8 cellular contexts compared by ENCODE assay signal in the genomic region with DNA sequence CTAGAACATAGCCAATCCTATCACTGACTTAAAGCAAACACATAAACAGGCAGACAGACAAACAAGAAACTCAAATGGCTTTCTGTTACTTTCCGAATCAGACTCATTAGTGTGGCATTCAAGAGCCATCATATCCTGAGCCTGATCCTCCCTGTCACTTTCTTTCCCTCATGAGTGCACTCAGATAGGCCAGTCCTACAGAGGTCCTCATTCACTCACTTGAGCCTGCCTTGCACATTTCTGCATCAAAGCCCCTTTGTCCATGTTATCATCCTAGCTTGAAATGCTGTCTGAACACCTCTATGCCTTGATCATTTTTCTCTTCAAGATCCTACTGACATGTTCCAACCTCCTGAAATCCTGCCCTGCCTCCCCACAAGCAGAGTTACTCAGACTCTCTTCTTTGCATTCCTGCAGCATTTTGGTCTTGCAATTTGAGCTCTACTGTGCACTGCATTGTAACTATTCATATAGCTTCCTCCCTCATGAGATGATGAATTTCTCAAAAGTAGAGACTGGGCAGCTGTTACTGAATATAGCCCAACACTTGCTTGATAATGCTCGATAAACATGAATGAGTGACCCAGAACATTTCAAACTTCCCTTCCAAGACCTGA.
A peak's percentile ranks its signal among the peaks of the same experiment; 100 is the strongest.
DNase-seq lines count a peak whose midpoint lies in the region; ATAC-seq and TF ChIP-seq lines count a peak whose summit lies in the region.

No MANE protein-coding gene starts in this region.

- H3K27ac ChIP-seq in GM23248 = no peak overlapping the region
- H3K27ac ChIP-seq in OCI-LY7 (ENCODE audit: low read depth, low read length, poor library complexity, severe bottlenecking) = peak overlapping the region; percentile 98
- peak overlapping the region; percentile 62 for H3K27ac ChIP-seq in lower lobe of right lung

- no peak overlapping the region for H3K27ac Mint-ChIP-seq in activated CD8-positive, alpha-beta memory T cell treated with anti-CD3 and anti-CD28 coated beads, Interleukin-2, amount 10 ng/mL, durations not matched to agents 7 days and 5 days
- no peak overlapping the region for H3K27ac Mint-ChIP-seq in activated T-cell treated with anti-CD3 and anti-CD28 coated beads, Interleukin-2, amount 50 U/mL, for 72 hours

- peak overlapping the region; percentile 24 for H3K4me2 ChIP-seq in GM23248 (ENCODE audit: unreplicated experiment)
- peak overlapping the region; percentile 71 for H3K4me2 ChIP-seq in OCI-LY7 (ENCODE audit: low read length)

- H3K27me3 ChIP-seq in GM23248 (replicated peaks; ENCODE audit: insufficient read depth) (no peaks in the 10 kb centered on the region), lower lobe of right lung (ENCODE audit: low read depth) (no peaks in the 10 kb centered on the region)

- intact Hi-C loops in OCI-LY7 (cut with micrococcal nuclease; ENCODE audit: unreplicated experiment) (loop anchor here (1.0 kb wide), 7 partner anchors 11 to 246 kb away; no protein-coding TSS in a partner anchor), lower lobe of right lung (cut with DNase I) (loop anchor here (10.0 kb wide), 1 partner anchor 248 kb away; no protein-coding TSS in a partner anchor)

- H3K4me1 ChIP-seq in GM23248 (ENCODE audit: insufficient read depth) (peaks cover 45% of the 10 kb centered on the region), OCI-LY7 (ENCODE audit: insufficient read depth, low read length, poor library complexity, severe bottlenecking) (peaks cover 89% of the 10 kb centered on the region), lower lobe of right lung (peaks cover 62% of the 10 kb centered on the region)

- WGBS in GM23248 (ENCODE audit: low coverage in 1 of 2, low lambda C conversion rate in 2 of 2, missing lambda C conversion rate in 2 of 2), 2 experiments = 85 to 90% methylated on average over 2 of the region's 2 CpGs

- H2AFZ ChIP-seq in GM23248 (no peak overlapping the region), OCI-LY7 (ENCODE audit: low read length) (peak overlapping the region; percentile 11; the same call in 1 of the 2 replicates)

- H3K9me2 ChIP-seq in GM23248 (ENCODE audit: insufficient read depth) (no peaks in the 10 kb centered on the region), OCI-LY7 (ENCODE audit: insufficient read depth, low read length) (no peaks in the 10 kb centered on the region)

- ATAC-seq in lower lobe of right lung = no peak
- no peak for ATAC-seq in activated CD8-positive, alpha-beta memory T cell treated with anti-CD3 and anti-CD28 coated beads, Interleukin-2, amount 10 ng/mL, durations not matched to agents 7 days and 5 days
- no peak for ATAC-seq in activated T-cell treated with anti-CD3 and anti-CD28 coated beads, Interleukin-2, amount 50 U/mL, for 72 hours (replicated peaks in 1 of 2)

- BruUV-seq in OCI-LY7 (replicated peaks; lab: Mats Ljungman, UMichigan) = TSS peak; percentile 73

- H3K9ac ChIP-seq in GM23248 = no peak overlapping the region

- H3K4me3 Mint-ChIP-seq in activated CD8-positive, alpha-beta memory T cell treated with anti-CD3 and anti-CD28 coated beads, Interleukin-2, amount 10 ng/mL, durations not matched to agents 7 days and 5 days = no peak overlapping the region
- no peak overlapping the region for H3K4me3 Mint-ChIP-seq in activated T-cell treated with anti-CD3 and anti-CD28 coated beads, Interleukin-2, amount 50 U/mL, for 72 hours

- no peaks in the 10 kb centered on the region for H4K20me1 ChIP-seq in GM23248 (ENCODE audit: insufficient read depth)
- H4K20me1 ChIP-seq in OCI-LY7 (ENCODE audit: insufficient read depth, low read length) = no peaks in the 10 kb centered on the region

- no peak overlapping the region for H3K4me3 ChIP-seq in GM23248
- peak overlapping the region; percentile 33 for H3K4me3 ChIP-seq in OCI-LY7 (ENCODE audit: low read depth, low read length, poor library complexity, severe bottlenecking)
- H3K4me3 ChIP-seq in lower lobe of right lung = no peak overlapping the region

- H3K4me1 Mint-ChIP-seq in activated CD8-positive, alpha-beta memory T cell treated with anti-CD3 and anti-CD28 coated beads, Interleukin-2, amount 10 ng/mL, durations not matched to agents 7 days and 5 days = no peaks in the 10 kb centered on the region
- peaks cover 8% of the 10 kb centered on the region for H3K4me1 Mint-ChIP-seq in activated T-cell treated with anti-CD3 and anti-CD28 coated beads, Interleukin-2, amount 50 U/mL, for 72 hours (ENCODE audit: low read depth)

- no peaks in the 10 kb centered on the region for H3K27me3 Mint-ChIP-seq in activated CD8-positive, alpha-beta memory T cell treated with anti-CD3 and anti-CD28 coated beads, Interleukin-2, amount 10 ng/mL, durations not matched to agents 7 days and 5 days
- no peaks in the 10 kb centered on the region for H3K27me3 Mint-ChIP-seq in activated T-cell treated with anti-CD3 and anti-CD28 coated beads, Interleukin-2, amount 50 U/mL, for 72 hours (ENCODE audit: low read depth)

- TF ChIP-seq CTCF in GM10266 (IDR thresholded peaks at IDR 0.05; ENCODE audit: control insufficient read depth, insufficient read depth, low read depth, missing control alignments) (peak; percentile 42), OCI-LY7 (conservative IDR thresholded peaks at IDR 0.05; ENCODE audit: low read length) (peak; percentile 74), lower lobe of right lung (IDR thresholded peaks at IDR 0.05) (no peak)

- no peaks in the 10 kb centered on the region for H3K36me3 ChIP-seq in GM23248 (ENCODE audit: low read depth)
- H3K36me3 ChIP-seq in OCI-LY7 (ENCODE audit: insufficient read depth, low read length) = no peaks in the 10 kb centered on the region
- no peaks in the 10 kb centered on the region for H3K36me3 ChIP-seq in lower lobe of right lung

- H3K9me3 ChIP-seq in GM23248 (ENCODE audit: low read depth) (no peaks in the 10 kb centered on the region), OCI-LY7 (ENCODE audit: low read length) (no peaks in the 10 kb centered on the region), lower lobe of right lung (no peaks in the 10 kb centered on the region)

- H3K79me2 ChIP-seq in GM23248 (ENCODE audit: insufficient read depth) (peaks cover 47% of the 10 kb centered on the region), OCI-LY7 (ENCODE audit: insufficient read depth, low read depth, low read length) (no peaks in the 10 kb centered on the region; the same call in 1 of the 2 replicates)

- in situ Hi-C loops in GM23248 (cut with MboI) = loop anchor here (10.0 kb wide), 3 partner anchors 58 to 248 kb away; no protein-coding TSS in a partner anchor

- no peak for DNase-seq in GM10266 (ENCODE audit: extremely low spot score)
- peak; percentile 63 for DNase-seq in GM23248
- peak; percentile 77 for DNase-seq in OCI-LY7 (ENCODE audit: low spot score)
- DNase-seq in lower lobe of right lung = no peak
- DNase-seq in GM19238 (ENCODE audit: insufficient read length, low spot score) = no peak
- DNase-seq in HEK293T (ENCODE audit: extremely low spot score) = no peak
- no peak for DNase-seq in activated CD8-positive, alpha-beta memory T cell treated with anti-CD3 and anti-CD28 coated beads, Interleukin-2, amount 10 ng/mL, durations not matched to agents 7 days and 5 days
- DNase-seq in activated T-cell treated with anti-CD3 and anti-CD28 coated beads, Interleukin-2, amount 50 U/mL, for 72 hours = no peak

- no peaks in the 10 kb centered on the region for H3K36me3 Mint-ChIP-seq in activated CD8-positive, alpha-beta memory T cell treated with anti-CD3 and anti-CD28 coated beads, Interleukin-2, amount 10 ng/mL, durations not matched to agents 7 days and 5 days
- H3K36me3 Mint-ChIP-seq in activated T-cell treated with anti-CD3 and anti-CD28 coated beads, Interleukin-2, amount 50 U/mL, for 72 hours (ENCODE audit: insufficient read depth in 2 of 2) = no peaks in the 10 kb centered on the region

- peaks cover 41% of the 10 kb centered on the region for H3F3A ChIP-seq in GM23248 (ENCODE audit: insufficient read depth)

- POLR2A ChIA-PET in OCI-LY7 (lab: Charles Lee) = interaction anchor here (0.6 to 19.3 kb wide), 33 partner anchors 9 to 244 kb away, joined by 3 to 358 read pairs (median 5); no protein-coding TSS in a partner anchor
- POLR2A ChIA-PET in HEK293T (lab: Yijun Ruan, JAX) = no interaction called here

- CTCF ChIA-PET in OCI-LY7 (lab: Charles Lee; ENCODE audit: unreplicated experiment) = interaction anchor here (0.8 to 2.4 kb wide), 18 partner anchors 15 to 245 kb away, joined by 3 to 16 read pairs (median 4); no protein-coding TSS in a partner anchor
- CTCF ChIA-PET in HEK293T (lab: Yijun Ruan, JAX) = interaction anchor here (0.6 kb wide), 1 partner anchor 837 kb away, joined by 3 read pairs; no protein-coding TSS in a partner anchor
- CTCF ChIA-PET in activated CD8-positive, alpha-beta memory T cell treated with anti-CD3 and anti-CD28 coated beads, Interleukin-2, amount 10 ng/mL, durations not matched to agents 7 days and 5 days (lab: Charles Lee) = interaction anchor here (1.3 to 2.4 kb wide), 2 partner anchors 145 to 246 kb away, joined by 3 to 9 read pairs; no protein-coding TSS in a partner anchor

- H3K9me3 Mint-ChIP-seq in activated CD8-positive, alpha-beta memory T cell treated with anti-CD3 and anti-CD28 coated beads, Interleukin-2, amount 10 ng/mL, durations not matched to agents 7 days and 5 days (ENCODE audit: low read depth) = no peaks in the 10 kb centered on the region
- H3K9me3 Mint-ChIP-seq in activated T-cell treated with anti-CD3 and anti-CD28 coated beads, Interleukin-2, amount 50 U/mL, for 72 hours = no peaks in the 10 kb centered on the region

TF ChIP-seq in HEK293T, 16 proteins besides CTCF, POLR2A, EP300 and RAD21 (continues in another document):
- TF ChIP-seq FOXA1 (IDR thresholded peaks at IDR 0.05) (no peak), LEF1 (IDR thresholded peaks at IDR 0.05; ENCODE audit: borderline replicate concordance) (no peak), ARNT (IDR thresholded peaks at IDR 0.05) (no peak), NFRKB (IDR thresholded peaks at IDR 0.05) (no peak), ZNF384 (IDR thresholded peaks at IDR 0.05) (no peak), FOXK2 (IDR thresholded peaks at IDR 0.05) (no peak), BHLHE40 (IDR thresholded peaks at IDR 0.05; ENCODE audit: borderline replicate concordance) (no peak), ELF4 (IDR thresholded peaks at IDR 0.05) (no peak), L3MBTL2 (conservative IDR thresholded peaks at IDR 0.05) (no peak), SUZ12 (IDR thresholded peaks at IDR 0.05) (no peak), HDGF (IDR thresholded peaks at IDR 0.05; ENCODE audit: borderline replicate concordance) (no peak), TARDBP (IDR thresholded peaks at IDR 0.05) (no peak), SP1 (IDR thresholded peaks at IDR 0.05) (no peak)
- TF ChIP-seq, protein P1, sequence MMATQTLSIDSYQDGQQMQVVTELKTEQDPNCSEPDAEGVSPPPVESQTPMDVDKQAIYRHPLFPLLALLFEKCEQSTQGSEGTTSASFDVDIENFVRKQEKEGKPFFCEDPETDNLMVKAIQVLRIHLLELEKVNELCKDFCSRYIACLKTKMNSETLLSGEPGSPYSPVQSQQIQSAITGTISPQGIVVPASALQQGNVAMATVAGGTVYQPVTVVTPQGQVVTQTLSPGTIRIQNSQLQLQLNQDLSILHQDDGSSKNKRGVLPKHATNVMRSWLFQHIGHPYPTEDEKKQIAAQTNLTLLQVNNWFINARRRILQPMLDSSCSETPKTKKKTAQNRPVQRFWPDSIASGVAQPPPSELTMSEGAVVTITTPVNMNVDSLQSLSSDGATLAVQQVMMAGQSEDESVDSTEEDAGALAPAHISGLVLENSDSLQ (IDR thresholded peaks at IDR 0.05) = no peak

Comparison
In these comparisons a context has a peak if more than half of its experiments do, and no peak if none do; other contexts are left out.
1. DNase-seq: peak in GM23248 (single experiment) and OCI-LY7 (single experiment); none in GM10266 (single experiment), lower lobe of right lung (single experiment), GM19238 (single experiment), HEK293T (single experiment), activated CD8-positive, alpha-beta memory T cell treated with anti-CD3 and anti-CD28 coated beads, Interleukin-2, amount 10 ng/mL, durations not matched to agents 7 days and 5 days (single experiment) and activated T-cell treated with anti-CD3 and anti-CD28 coated beads, Interleukin-2, amount 50 U/mL, for 72 hours (0 of 2).